Comparison of ENCODE assay signal across 8 cellular contexts in genomic region chrX:23756165-23756564, GRCh38. TPM values are rescaled to one million over a fixed set of nuclear protein-coding genes. Genes with fewer than 3 reads are reported as not detected.
A peak's percentile ranks its signal among the peaks of the same experiment; 100 is the strongest.
DNase-seq lines count a peak whose midpoint lies in the region; ATAC-seq and TF ChIP-seq lines count a peak whose summit lies in the region.

No MANE protein-coding gene starts in this region.

- no peak overlapping the region for H3K4me3 ChIP-seq in SJSA1

- H3K27ac ChIP-seq in C4-2B (no peak overlapping the region), SJSA1 (no peak overlapping the region)

- H3K4me1 ChIP-seq in SJSA1 (replicated peaks): no peaks in the 10 kb centered on the region; the same call in 1 of the 2 replicates

- no peaks in the 10 kb centered on the region for H3K27me3 ChIP-seq in SJSA1 (replicated peaks)

- H3K9me3 ChIP-seq in SJSA1 (replicated peaks): no peaks in the 10 kb centered on the region

- ATAC-seq in GM18907 (IDR thresholded peaks at IDR 0.05; ENCODE audit: unreplicated experiment) (peak; percentile 75), HG02798 (IDR thresholded peaks at IDR 0.05; ENCODE audit: poor library complexity, unreplicated experiment) (no peak)

- no peaks in the 10 kb centered on the region for H3K36me3 ChIP-seq in SJSA1

- peak; percentile 70 for DNase-seq in HT-29 (ENCODE audit: low spot score)
- DNase-seq in SJSA1 (ENCODE audit: low read depth in 1 of 2, low spot score in 2 of 2): peak; percentile 41 to 48
- DNase-seq in activated gamma-delta T cell treated with anti-CD3 and anti-CD28 coated beads, Interleukin-2, amount 50 U/mL, for 16 hours (ENCODE audit: low read depth): peak; percentile 39
- DNase-seq in hepatic stellate cell (ENCODE audit: low spot score): peak; percentile 30
- peak; percentile 65 for DNase-seq in stimulated activated CD4-positive, alpha-beta T cell treated with anti-CD3 and anti-CD28 coated beads, Interleukin-15, amount 100 ng/mL, for 24 hours

- TF ChIP-seq CTCF in C4-2B (conservative IDR thresholded peaks at IDR 0.05): peak; percentile 73

RNA-seq across cellular contexts. Expression of gene ACOT9, which starts 13.1 kb away (rescaled TPM):
- total RNA-seq in HT-29 (2014; rRNA removed; shearing (Covaris generic)): 6.1 and 6.7 TPM in 2 replicates
- 68.9 and 91.6 TPM in 2 replicates for total RNA-seq in SJSA1 (2014; rRNA removed; shearing (Covaris generic))

RNA-seq across cellular contexts. Expression of gene SAT1, which starts 26.8 kb away (rescaled TPM):
- 70.2 and 80.5 TPM in 2 replicates for total RNA-seq in HT-29 (2014; rRNA removed; shearing (Covaris generic))
- total RNA-seq in SJSA1 (2014; rRNA removed; shearing (Covaris generic)): 60.2 and 114 TPM in 2 replicates
